In the genomic region with DNA sequence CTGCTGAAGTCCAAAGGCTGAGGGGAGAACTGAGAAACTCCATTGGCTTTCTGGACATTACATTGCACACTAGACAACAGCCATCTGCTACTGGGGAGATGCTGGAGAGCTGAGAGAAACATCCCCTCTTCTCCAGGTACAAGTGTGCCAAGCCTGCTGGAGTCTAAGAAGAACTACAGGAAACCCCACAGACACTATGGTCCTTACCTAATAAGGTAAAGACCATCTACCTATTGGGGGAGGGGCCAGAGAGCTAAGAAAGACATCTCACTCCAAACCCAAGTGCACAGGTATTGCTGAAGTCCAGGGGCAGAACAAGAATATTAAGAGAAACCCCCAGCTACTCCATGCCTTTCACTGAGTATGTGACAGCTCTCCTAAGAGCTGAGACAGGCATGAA, we compare ENCODE assay signal across 8 cellular contexts.
"Had no signal": no experiment of that assay in that cellular context is flagged by ENCODE, and none has a peak within 500 bp of the region (broad histone marks: within the 10 kb centered on the region; RNA-seq: fewer than 3 reads in every experiment).

No MANE protein-coding gene starts in this region.

- H3K27ac Mint-ChIP-seq: HFFc6 had no signal

- H3K4me1 ChIP-seq: HAP-1 had no signal

- H3K9me3 ChIP-seq: HAP-1 had no signal

- H3K4me3 ChIP-seq: GM23248, HAP-1, K562 had no signal

- H3K36me3 ChIP-seq: HAP-1 had no signal

- ATAC-seq: HCT116, K562 had no signal

- DNase-seq: GM23248, H7, HFFc6, IMR-90, KG1 had no signal

- H3K27ac ChIP-seq: GM23248 had no signal

- H3K4me3 Mint-ChIP-seq: HFFc6 had no signal
